Comparison of ENCODE assay signal across 8 cellular contexts in the genomic region with DNA sequence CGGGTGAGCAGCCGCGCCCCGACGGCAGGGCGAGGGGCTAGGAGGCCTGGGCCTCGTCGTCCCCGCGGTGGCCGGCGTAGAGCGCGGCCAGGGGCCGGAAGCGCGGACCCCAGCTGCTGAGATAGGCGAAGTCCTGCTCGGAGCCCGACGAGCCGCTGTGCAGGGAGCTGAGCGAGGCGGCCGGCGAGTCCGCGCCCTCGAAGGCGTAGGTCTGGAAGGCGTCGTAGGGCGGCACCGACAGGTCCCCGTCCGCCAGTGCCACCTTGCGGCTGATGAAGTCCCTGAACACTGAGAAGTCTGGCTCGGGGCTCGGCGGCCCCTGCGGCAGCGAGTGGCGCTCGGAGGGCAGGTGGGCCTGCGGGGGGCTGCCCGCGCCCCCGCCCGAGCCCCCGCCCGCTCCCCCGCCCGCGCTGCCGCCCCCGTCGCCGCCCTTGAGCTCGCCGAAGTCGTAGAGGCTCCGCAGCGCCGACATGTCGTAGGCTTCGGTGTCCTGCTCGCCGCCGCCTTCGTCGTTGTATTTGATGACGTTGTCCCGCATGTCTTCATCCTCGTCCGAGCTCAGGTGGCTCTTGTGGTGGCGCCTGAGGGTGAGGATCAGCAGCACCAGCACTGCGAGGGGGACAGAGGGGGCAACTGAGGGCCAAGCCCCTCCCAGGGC. TPM values are rescaled to one million over a fixed set of nuclear protein-coding genes. Genes with fewer than 3 reads are reported as not detected.
DNase-seq lines count a peak whose midpoint lies in the region; ATAC-seq and TF ChIP-seq lines count a peak whose summit lies in the region.

No MANE protein-coding gene starts in this region.

- H3K4me1 Mint-ChIP-seq in endothelial cell (ENCODE audit: unreplicated experiment): no peaks in the 10 kb centered on the region

- H3K27me3 Mint-ChIP-seq in endothelial cell (ENCODE audit: unreplicated experiment): peaks cover 20% of the 10 kb centered on the region

- H3K4me1 ChIP-seq in mucosa of descending colon (ENCODE audit: low read depth): no peaks in the 10 kb centered on the region

- DNase-seq in DMS53 treated with DMSO at 0.1 percent for 48 hours (lab: John Stamatoyannopoulos, UW; ENCODE audit: unreplicated experiment): peak; percentile 56
- DNase-seq in NCI-H2029 treated with DMSO at 0.1 percent for 48 hours (lab: John Stamatoyannopoulos, UW): peak; percentile 7
- DNase-seq in activated CD8-positive, alpha-beta memory T cell treated with anti-CD3 and anti-CD28 coated beads for 1 hour (ENCODE audit: extremely low read depth in 1 of 2, low read depth in 1 of 2): peak; percentile 41 to 58
- DNase-seq in endothelial cell (ENCODE audit: low spot score): peak; percentile 87
- peak; percentile 72 to 84 (median 76) for DNase-seq in mucosa of descending colon
- peak; percentile 30 to 48 for DNase-seq in stimulated activated CD8-positive, alpha-beta memory T cell treated with anti-CD3 and anti-CD28 coated beads, Interleukin-7, amount 100 ng/mL, for 1 hour (ENCODE audit: low read depth in 2 of 2)
- no peak for DNase-seq in NK-92 treated with Interleukin-12 subunit alpha and Interleukin-12 subunit beta, amount 100 ng/mL, for 24 hours (lab: John Stamatoyannopoulos, UW)
- no peak for DNase-seq in putamen (ENCODE audit: low spot score)

- intact Hi-C loops in mucosa of descending colon (cut with DNase I, micrococcal nuclease): loop anchor here (10.0 kb wide), 1 partner anchor 150 kb away; the partner anchor contains the start of gene SLC12A5 (in 2 of the 2)

- no peak overlapping the region for H3K4me3 ChIP-seq in mucosa of descending colon

- H3K27ac Mint-ChIP-seq in endothelial cell (ENCODE audit: unreplicated experiment): no peak overlapping the region

- peak; percentile 93 for ATAC-seq in mucosa of descending colon

- H3K36me3 ChIP-seq in mucosa of descending colon (ENCODE audit: low read depth): no peaks in the 10 kb centered on the region

- no peaks in the 10 kb centered on the region for H3K9me3 ChIP-seq in mucosa of descending colon

- no peaks in the 10 kb centered on the region for H3K36me3 Mint-ChIP-seq in endothelial cell (ENCODE audit: low read depth, unreplicated experiment)

- no peaks in the 10 kb centered on the region for H3K9me3 Mint-ChIP-seq in endothelial cell (ENCODE audit: unreplicated experiment)

- no peak overlapping the region for H3K4me3 Mint-ChIP-seq in endothelial cell (ENCODE audit: unreplicated experiment)

- TF ChIP-seq CTCF in endothelial cell (IDR thresholded peaks at IDR 0.05; ENCODE audit: unreplicated experiment): peak; percentile 69
- peak; percentile 55 for TF ChIP-seq CTCF in mucosa of descending colon (IDR thresholded peaks at IDR 0.05)

RNA-seq across cellular contexts. Expression of gene CD40, which starts 56.5 kb away (rescaled TPM):
- total RNA-seq in endothelial cell (ENCODE audit: unreplicated experiment) (69.4 TPM), mucosa of descending colon (1 to 10 TPM; 2.8 to 10.0 (median 6.0) TPM)

Comparison
In these comparisons a context has a peak if more than half of its experiments do, and no peak if none do; other contexts are left out.
1. DNase-seq: peak in DMS53 treated with DMSO at 0.1 percent for 48 hours (single experiment), NCI-H2029 treated with DMSO at 0.1 percent for 48 hours (single experiment), activated CD8-positive, alpha-beta memory T cell treated with anti-CD3 and anti-CD28 coated beads for 1 hour (2 of 2), endothelial cell (single experiment), mucosa of descending colon (3 of 3) and stimulated activated CD8-positive, alpha-beta memory T cell treated with anti-CD3 and anti-CD28 coated beads, Interleukin-7, amount 100 ng/mL, for 1 hour (2 of 2); none in NK-92 treated with Interleukin-12 subunit alpha and Interleukin-12 subunit beta, amount 100 ng/mL, for 24 hours (single experiment) and putamen (single experiment).